8 cellular contexts compared by ENCODE assay signal in the genomic region with DNA sequence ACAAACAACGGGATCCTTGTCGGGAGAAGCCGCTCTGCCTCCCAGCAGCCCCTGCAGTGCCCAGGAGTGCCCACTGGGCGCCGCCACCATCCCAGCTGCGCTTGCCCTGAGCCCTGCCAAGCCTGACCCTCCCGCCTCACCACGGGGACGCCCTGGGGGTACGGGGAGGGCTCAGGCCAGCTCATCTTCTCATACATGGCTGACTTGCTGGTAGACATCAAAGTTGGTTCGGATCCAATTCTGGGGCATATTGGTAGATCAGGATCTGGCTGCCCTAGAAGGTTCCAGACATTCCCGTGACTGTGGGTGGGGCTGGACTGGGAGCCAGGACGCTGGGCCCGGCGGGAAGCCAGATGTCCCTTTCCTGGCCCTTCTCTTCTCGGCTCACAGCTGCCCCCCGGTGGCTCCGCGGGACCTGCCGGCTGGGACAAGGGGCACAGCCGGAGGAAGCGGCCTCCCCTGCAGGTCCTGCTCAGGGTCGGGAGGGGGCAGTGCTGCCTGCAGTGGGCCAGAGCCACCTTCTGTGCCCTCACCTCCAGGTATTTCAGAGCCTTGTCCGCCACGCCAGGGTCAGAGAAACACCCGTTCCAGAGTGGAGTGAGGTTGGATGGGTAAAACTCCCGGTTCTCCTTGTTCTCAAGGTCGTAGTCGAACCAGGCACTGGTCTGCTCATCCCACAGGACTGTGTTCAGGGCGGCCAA. TPM values are rescaled to one million over a fixed set of nuclear protein-coding genes. Genes with fewer than 3 reads are reported as not detected.
DNase-seq lines count a peak whose midpoint lies in the region; ATAC-seq and TF ChIP-seq lines count a peak whose summit lies in the region.

No MANE protein-coding gene starts in this region.

- 9 to 21% methylated on average over 14 to 30 of the region's 30 CpGs for WGBS in endodermal cell (ENCODE audit: insufficient coverage in 1 of 2, insufficient read length in 1 of 2), 2 experiments
- 9 to 10% methylated on average over 29 to 30 of the region's 30 CpGs for WGBS in mesodermal cell (ENCODE audit: insufficient coverage in 2 of 2), 2 experiments

- peak overlapping the region; percentile 92 for H3K27ac Mint-ChIP-seq in endodermal cell

- peaks cover 29% of the 10 kb centered on the region for H3K27me3 Mint-ChIP-seq in endodermal cell (ENCODE audit: insufficient read depth)

- DNase-seq in CD1c-positive myeloid dendritic cell (ENCODE audit: extremely low spot score) = peak; percentile 83
- peak; percentile 70 for DNase-seq in HS-5 (ENCODE audit: low read depth)
- DNase-seq in NOMO-1 (lab: John Stamatoyannopoulos, UW; ENCODE audit: unreplicated experiment in 2 of 2) = peak; percentile 76 to 78
- peak; percentile 66 for DNase-seq in activated CD8-positive, alpha-beta memory T cell treated with anti-CD3 and anti-CD28 coated beads, Interleukin-2, amount 50 U/mL, for 1 hour (ENCODE audit: extremely low read depth)
- peak; percentile 99 for DNase-seq in endodermal cell
- DNase-seq in stimulated activated CD8-positive, alpha-beta memory T cell treated with anti-CD3 and anti-CD28 coated beads, Interleukin-12 subunit alpha, Interleukin-12 subunit beta, amount 100 ng/mL, for 4 hours (ENCODE audit: low read depth) = peak; percentile 69

- H3K9me3 Mint-ChIP-seq in endodermal cell = no peaks in the 10 kb centered on the region

- peak overlapping the region; percentile 60 for H3K4me3 Mint-ChIP-seq in endodermal cell

- peak; percentile 60 for ATAC-seq in GM19467 (IDR thresholded peaks at IDR 0.05; ENCODE audit: unreplicated experiment)

- H3K9me3 ChIP-seq in endodermal cell (ENCODE audit: control insufficient read depth, low read length) (no peaks in the 10 kb centered on the region), mesodermal cell (ENCODE audit: control insufficient read depth, low read length) (no peaks in the 10 kb centered on the region)

- H3K27ac ChIP-seq in endodermal cell (ENCODE audit: low read depth, low read length) = no peak overlapping the region
- peak overlapping the region; percentile 59 for H3K27ac ChIP-seq in mesodermal cell (ENCODE audit: low read depth, low read length, severe bottlenecking)

- no peaks in the 10 kb centered on the region for H3K36me3 ChIP-seq in endodermal cell (ENCODE audit: control insufficient read depth, insufficient read depth, low read length)
- no peaks in the 10 kb centered on the region for H3K36me3 ChIP-seq in mesodermal cell (ENCODE audit: control insufficient read depth, insufficient read depth, low read length)

- no peaks in the 10 kb centered on the region for H3K36me3 Mint-ChIP-seq in endodermal cell (ENCODE audit: low read depth)

- no peak overlapping the region for H3K9ac ChIP-seq in endodermal cell (ENCODE audit: extremely low read depth, low read length, poor library complexity, severe bottlenecking)

- H3K4me1 ChIP-seq in endodermal cell (ENCODE audit: control insufficient read depth, insufficient read depth, low read length) (no peaks in the 10 kb centered on the region), mesodermal cell (ENCODE audit: control insufficient read depth, insufficient read depth, low read length, poor library complexity, severe bottlenecking) (peaks cover 12% of the 10 kb centered on the region)

- H3K4me1 Mint-ChIP-seq in endodermal cell = peaks cover 26% of the 10 kb centered on the region

- peak; percentile 87 for TF ChIP-seq CTCF in endodermal cell (conservative IDR thresholded peaks at IDR 0.05)

- H3K4me3 ChIP-seq in endodermal cell (ENCODE audit: low read length) (peak overlapping the region; percentile 74), mesodermal cell (ENCODE audit: extremely low read depth, insufficient read depth, low read length, poor library complexity, severe bottlenecking) (peak overlapping the region; percentile 16)

- no peaks in the 10 kb centered on the region for H3K27me3 ChIP-seq in endodermal cell (ENCODE audit: control insufficient read depth, insufficient read depth, low read length, poor library complexity, severe bottlenecking)

RNA-seq across cellular contexts. Expression of a gene that starts 10.6 kb away (rescaled TPM):
- total RNA-seq in endodermal cell = not detected
- not detected for polyA plus RNA-seq in endodermal cell (2013, experiment 1 of 2)
- not detected for polyA plus RNA-seq in endodermal cell (2013, experiment 2 of 2)
- polyA plus RNA-seq in mesodermal cell (2013, experiment 1 of 2) = not detected
- polyA plus RNA-seq in mesodermal cell (2013, experiment 2 of 2) = not detected
